In genomic region chr1:202577381-202577780, GRCh38 we compare ENCODE assay signal across 11 cellular contexts.
A peak's percentile ranks its signal among the peaks of the same experiment; 100 is the strongest.
DNase-seq lines count a peak whose midpoint lies in the region; ATAC-seq, FAIRE-seq and TF ChIP-seq lines count a peak whose summit lies in the region.
"Had no signal": no experiment of that assay in that cellular context is flagged by ENCODE, and none has a peak within 500 bp of the region (broad histone marks: within the 10 kb centered on the region; RNA-seq: fewer than 3 reads in every experiment).

No MANE protein-coding gene starts in this region.

- H3K9ac ChIP-seq in neural progenitor cell = no peak overlapping the region

- no peak for TF ChIP-seq POLR2A in A549 (IDR thresholded peaks at IDR 0.05; ENCODE audit: low read length)

- no peaks in the 10 kb centered on the region for H3K9me3 Mint-ChIP-seq in neural progenitor cell

- peaks cover 47% of the 10 kb centered on the region for H3K4me1 Mint-ChIP-seq in neural progenitor cell

- no peak for TF ChIP-seq EP300 in A549 (IDR thresholded peaks at IDR 0.05)

- H3K27ac ChIP-seq in A549 = peak overlapping the region; percentile 9 to 34; a peak in 5 of 6 replicates
- peak overlapping the region; percentile 70 for H3K27ac ChIP-seq in SJSA1
- H3K27ac ChIP-seq in esophagus (ENCODE audit: low read depth in 2 of 2, low read length in 1 of 2) = peak overlapping the region; percentile 63 to 77
- H3K27ac ChIP-seq in neural progenitor cell = no peak overlapping the region
- peak overlapping the region in 15 of 59 donors; percentile 6 to 52 (median 26) for H3K27ac ChIP-seq in dorsolateral prefrontal cortex

- H3K4me3 Mint-ChIP-seq in neural progenitor cell = peak overlapping the region; percentile 22

- CTCF ChIA-PET in A549 (lab: Yijun Ruan, JAX) = interaction anchor here (0.6 to 3.7 kb wide), 6 partner anchors 13 to 113 kb away, joined by 3 to 14 read pairs (median 4); no protein-coding TSS in a partner anchor

- no peak for FAIRE-seq in A549 (lab: Jason Lieb, UNC)

- peaks cover 2% of the 10 kb centered on the region for H3K27me3 Mint-ChIP-seq in neural progenitor cell (ENCODE audit: insufficient read depth, low read depth)

- H2AFZ ChIP-seq in neural progenitor cell (replicated peaks) = no peak overlapping the region

- H3K4me3 ChIP-seq in A549 = no peak overlapping the region
- no peak overlapping the region for H3K4me3 ChIP-seq in SJSA1
- no peak overlapping the region for H3K4me3 ChIP-seq in esophagus (ENCODE audit: low read depth in 1 of 2, low read length in 2 of 2)
- no peak overlapping the region for H3K4me3 ChIP-seq in neural progenitor cell
- no peak overlapping the region for H3K4me3 ChIP-seq in dorsolateral prefrontal cortex

- POLR2A ChIA-PET in A549 (lab: Yijun Ruan, JAX) = no interaction called here

- H3K4me2 ChIP-seq in A549 (peak overlapping the region; percentile 36), neural progenitor cell (peak overlapping the region; percentile 66)

- peaks cover 7% of the 10 kb centered on the region for H3F3A ChIP-seq in neural progenitor cell (ENCODE audit: low read depth)

- WGBS in A549 (ENCODE audit: missing lambda C conversion rate) = 74% methylated on average over 2 of the region's 2 CpGs
- WGBS in esophagus, 2 donors = 21 to 53% methylated on average over 2 of the region's 2 CpGs

- ATAC-seq in A549 = no peak
- no peak for ATAC-seq in HG03159 (IDR thresholded peaks at IDR 0.05; ENCODE audit: unreplicated experiment)
- ATAC-seq in GM19397 (IDR thresholded peaks at IDR 0.05; ENCODE audit: unreplicated experiment) = no peak

- TF ChIP-seq CTCF in A549 (IDR thresholded peaks at IDR 0.05) (no peak), neural progenitor cell (IDR thresholded peaks at IDR 0.05) (no peak), dorsolateral prefrontal cortex (IDR thresholded peaks at IDR 0.05 in 54 of 56, conservative IDR thresholded peaks at IDR 0.05 in 2 of 56; ENCODE audit: low read depth in 1 of 56, partially characterized antibody in 56 of 56) (no peak)

- intact Hi-C loops in dorsolateral prefrontal cortex (cut with DNase I) = loop anchor here in 1 of 2 donors (10.0 kb wide), 1 partner anchor 73 kb away; no protein-coding TSS in a partner anchor

- no peaks in the 10 kb centered on the region for H3K79me2 ChIP-seq in neural progenitor cell (ENCODE audit: low read depth)

- no peak for DNase-seq in A549 (ENCODE audit: low read depth in 1 of 2, low spot score in 1 of 2)
- peak in 1 of 2 experiments; percentile 48 for DNase-seq in SJSA1 (ENCODE audit: low read depth in 1 of 2, low spot score in 2 of 2)
- no peak for DNase-seq in neural progenitor cell (ENCODE audit: low spot score)
- no peak for DNase-seq in dorsolateral prefrontal cortex
- DNase-seq in A172 (ENCODE audit: low spot score) = no peak
- DNase-seq: amniotic stem cell, NCI-H1930, T-helper 9 cell had no signal

- H3K4me1 ChIP-seq in A549 (peaks cover 34% of the 10 kb centered on the region), SJSA1 (replicated peaks) (peaks cover 62% of the 10 kb centered on the region), esophagus (ENCODE audit: control insufficient read depth in 2 of 2, insufficient read depth in 2 of 2, low read length in 1 of 2) (no peaks in the 10 kb centered on the region), neural progenitor cell (peaks cover 47% of the 10 kb centered on the region)

- TF ChIP-seq RAD21 in A549 (conservative IDR thresholded peaks at IDR 0.05 in 1 of 2, IDR thresholded peaks at IDR 0.05 in 1 of 2) = no peak

- peaks cover 4% of the 10 kb centered on the region for H3K36me3 Mint-ChIP-seq in neural progenitor cell

- H3K36me3 ChIP-seq in SJSA1 (peaks cover 26% of the 10 kb centered on the region), esophagus (ENCODE audit: control insufficient read depth in 2 of 2, insufficient read depth in 2 of 2, low read length in 1 of 2) (peaks cover 1 to 6% of the 10 kb centered on the region in 2 donors), neural progenitor cell (no peaks in the 10 kb centered on the region)

- H3K9me3 ChIP-seq in A549 (no peaks in the 10 kb centered on the region), SJSA1 (replicated peaks) (peaks cover 2% of the 10 kb centered on the region; the same call in 1 of the 2 replicates), esophagus (ENCODE audit: control insufficient read depth in 2 of 2, insufficient read depth in 1 of 2, low read depth in 1 of 2, low read length in 1 of 2) (no peaks in the 10 kb centered on the region), neural progenitor cell (ENCODE audit: low read depth) (no peaks in the 10 kb centered on the region)

- peak overlapping the region; percentile 73 for H3K27ac Mint-ChIP-seq in neural progenitor cell

- H4K20me1 ChIP-seq in neural progenitor cell (ENCODE audit: low read depth) = no peaks in the 10 kb centered on the region

- H3K27me3 ChIP-seq in SJSA1 (replicated peaks) (no peaks in the 10 kb centered on the region), esophagus (ENCODE audit: control insufficient read depth in 1 of 2, insufficient read depth in 2 of 2, low read length in 2 of 2) (no peaks in the 10 kb centered on the region), neural progenitor cell (no peaks in the 10 kb centered on the region), dorsolateral prefrontal cortex (no peaks in the 10 kb centered on the region)

TF ChIP-seq in A549, 52 proteins besides CTCF, POLR2A, EP300 and RAD21:
- no peak for TF ChIP-seq NFE2L2 (conservative IDR thresholded peaks at IDR 0.05; ENCODE audit: low read length)
- no peak for TF ChIP-seq CHD2 (IDR thresholded peaks at IDR 0.05; ENCODE audit: low read length, partially characterized antibody)
- no peak for TF ChIP-seq FOSB (CRISPR knock-in tag; IDR thresholded peaks at IDR 0.05)
- TF ChIP-seq HMGXB4 (CRISPR knock-in tag; IDR thresholded peaks at IDR 0.05; ENCODE audit: borderline replicate concordance) = no peak
- TF ChIP-seq ATOH8 (CRISPR knock-in tag; IDR thresholded peaks at IDR 0.05; ENCODE audit: low read depth) = no peak
- no peak for TF ChIP-seq ELK1 (IDR thresholded peaks at IDR 0.05; ENCODE audit: low read depth, low read length)
- no peak for TF ChIP-seq HOXB13 (CRISPR knock-in tag; IDR thresholded peaks at IDR 0.05; ENCODE audit: low read depth)
- no peak for TF ChIP-seq ESRRA (IDR thresholded peaks at IDR 0.05; ENCODE audit: borderline replicate concordance, low read length)
- TF ChIP-seq JUNB (IDR thresholded peaks at IDR 0.05) = no peak
- TF ChIP-seq TFCP2L1 (CRISPR knock-in tag; IDR thresholded peaks at IDR 0.05) = no peak
- no peak for TF ChIP-seq JUN (IDR thresholded peaks at IDR 0.05)
TF ChIP-seq in A549: peak in this region for 0.
